In the genomic region with DNA sequence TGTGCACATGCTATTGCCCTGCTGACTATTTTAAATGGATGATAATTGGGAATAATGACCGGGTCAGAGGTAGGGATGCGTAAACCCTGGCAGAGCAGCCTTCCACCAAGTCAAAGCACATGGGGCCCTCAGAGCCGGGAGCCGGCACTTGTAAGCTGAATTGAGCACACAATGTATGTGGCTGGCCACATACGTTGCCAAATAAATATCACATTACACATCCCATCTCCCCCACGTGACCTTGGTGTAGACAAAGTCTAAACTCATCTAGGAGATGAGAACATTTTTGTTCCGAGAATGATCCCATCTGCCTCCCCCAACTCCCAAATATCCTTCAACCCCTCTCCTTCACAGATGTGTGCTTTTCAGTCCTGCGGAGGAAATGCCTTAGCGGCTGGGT, we compare ENCODE assay signal across 14 cellular contexts.
DNase-seq lines count a peak whose midpoint lies in the region; ATAC-seq, FAIRE-seq and TF ChIP-seq lines count a peak whose summit lies in the region.
"Had no signal": no experiment of that assay in that cellular context is flagged by ENCODE, and none has a peak within 500 bp of the region (broad histone marks: within the 10 kb centered on the region; RNA-seq: fewer than 3 reads in every experiment).

No MANE protein-coding gene starts in this region.

- H3K36me3 ChIP-seq in GM23338 (ENCODE audit: insufficient read depth) (no peaks in the 10 kb centered on the region), H1 (ENCODE audit: control insufficient read depth in 2 of 4, insufficient read depth in 4 of 4, low read length in 3 of 4) (no peaks in the 10 kb centered on the region), upper lobe of right lung (no peaks in the 10 kb centered on the region)

- no peak overlapping the region for H3K4ac ChIP-seq in H1 (replicated peaks; ENCODE audit: insufficient read length, low read depth, low read length)

- no peak overlapping the region for H3K18ac ChIP-seq in H1 (ENCODE audit: extremely low read depth, low read length)

- H3K4me3 Mint-ChIP-seq in GM23338 (no peak overlapping the region), Calu3 (ENCODE audit: low read depth, unreplicated experiment) (no peak overlapping the region)
- H3K4me3 Mint-ChIP-seq: CD14-positive monocyte; CD8-positive, alpha-beta T cell had no signal

- POLR2A ChIA-PET in H1 (lab: Charles Lee; ENCODE audit: partially characterized antibody): no interaction called here

- TF ChIP-seq CTCF in GM23338 (conservative IDR thresholded peaks at IDR 0.05; ENCODE audit: low read depth in 2 of 2) (no peak), H1 (IDR thresholded peaks at IDR 0.05; ENCODE audit: control extremely low read depth in 1 of 3, insufficient read depth in 1 of 3, low read depth in 1 of 3, low read length in 3 of 3) (no peak), Calu3 (IDR thresholded peaks at IDR 0.05; ENCODE audit: unreplicated experiment) (no peak), upper lobe of right lung (IDR thresholded peaks at IDR 0.05) (no peak)

- H2BK120ac ChIP-seq in H1 (replicated peaks; ENCODE audit: low read depth, low read length): no peak overlapping the region

- no peak for TF ChIP-seq POLR2A in H1 (IDR thresholded peaks at IDR 0.05; ENCODE audit: control extremely low read depth in 1 of 2, low read depth in 2 of 2, low read length in 2 of 2)

- H3K27me3 ChIP-seq in GM23338 (ENCODE audit: insufficient read depth): no peaks in the 10 kb centered on the region
- H3K27me3 ChIP-seq in H1 (replicated peaks in 1 of 4; ENCODE audit: control insufficient read depth in 3 of 4, extremely low read depth in 1 of 4, insufficient read depth in 3 of 4, low read length in 3 of 4): peaks cover 0 to 1% (median 0%) of the 10 kb centered on the region in 4 experiments; a peak in 1 of 7 replicates
- H3K27me3 ChIP-seq in upper lobe of right lung: no peaks in the 10 kb centered on the region

- H3K4me1 ChIP-seq in GM23338 (ENCODE audit: insufficient read depth) (peaks cover 37% of the 10 kb centered on the region), H1 (replicated peaks in 1 of 4; ENCODE audit: control insufficient read depth in 3 of 4, insufficient read depth in 4 of 4, low read length in 3 of 4) (peaks cover 1 to 11% (median 4%) of the 10 kb centered on the region in 4 experiments), upper lobe of right lung (no peaks in the 10 kb centered on the region)
- H3K4me1 ChIP-seq: A549 had no signal

- no peak overlapping the region for H3K27ac Mint-ChIP-seq in GM23338
- H3K27ac Mint-ChIP-seq in Calu3 (ENCODE audit: unreplicated experiment): no peak overlapping the region
- H3K27ac Mint-ChIP-seq: CD14-positive monocyte; CD8-positive, alpha-beta T cell had no signal

- H3K9me3 ChIP-seq in H1 (ENCODE audit: insufficient read depth in 2 of 2, low read depth in 1 of 2, low read length in 1 of 2): no peaks in the 10 kb centered on the region
- no peaks in the 10 kb centered on the region for H3K9me3 ChIP-seq in upper lobe of right lung
- H3K9me3 ChIP-seq: A549 had no signal

- no peak overlapping the region for H2BK5ac ChIP-seq in H1 (ENCODE audit: low read depth, low read length)

- H2BK15ac ChIP-seq in H1 (ENCODE audit: low read length): no peak overlapping the region

- H3K36me3 Mint-ChIP-seq in GM23338 (ENCODE audit: low read depth) (no peaks in the 10 kb centered on the region), Calu3 (ENCODE audit: insufficient read depth, unreplicated experiment) (no peaks in the 10 kb centered on the region)
- H3K36me3 Mint-ChIP-seq: CD14-positive monocyte; CD8-positive, alpha-beta T cell had no signal

- H3K27ac ChIP-seq in GM23338 (ENCODE audit: low read depth) (no peak overlapping the region), H1 (ENCODE audit: low read depth, low read length) (no peak overlapping the region), upper lobe of right lung (no peak overlapping the region)
- H3K27ac ChIP-seq: A549 had no signal

- H3K4me1 Mint-ChIP-seq in GM23338: peaks cover 31% of the 10 kb centered on the region
- peaks cover 7% of the 10 kb centered on the region for H3K4me1 Mint-ChIP-seq in Calu3 (ENCODE audit: low read depth, unreplicated experiment)

- no peak overlapping the region for H3K14ac ChIP-seq in H1 (ENCODE audit: insufficient read length)

- H4K5ac ChIP-seq in H1 (ENCODE audit: insufficient read length, low read depth, low read length): no peak overlapping the region

- H3K9me3 Mint-ChIP-seq in GM23338 (no peaks in the 10 kb centered on the region), Calu3 (ENCODE audit: low read depth, unreplicated experiment) (no peaks in the 10 kb centered on the region)
- H3K9me3 Mint-ChIP-seq: CD8-positive, alpha-beta T cell had no signal

- H4K91ac ChIP-seq in H1 (replicated peaks; ENCODE audit: insufficient read length, low read length): peak overlapping the region; percentile 41

- no peak overlapping the region for H3K9ac ChIP-seq in H1 (replicated peaks in 1 of 4; ENCODE audit: extremely low read depth in 1 of 4, low read depth in 3 of 4, low read length in 3 of 4)

- 95% methylated on average over 9 of the region's 9 CpGs; no CpG with 5 or more reads in 1 of the 2 experiments for WGBS in H1 (ENCODE audit: extremely low coverage in 1 of 2, insufficient coverage in 1 of 2, insufficient read length in 1 of 2, insufficient replicate concordance in 2 of 2, low coverage in 1 of 2, low lambda C conversion rate in 2 of 2, missing lambda C conversion rate in 1 of 2), 2 experiments

- H2AFZ ChIP-seq in GM23338: peak overlapping the region; percentile 39; the same call in 1 of the 2 replicates
- H2AFZ ChIP-seq in H1 (ENCODE audit: low read length): no peak overlapping the region

- CTCF ChIA-PET in H1 (lab: Charles Lee; ENCODE audit: partially characterized antibody): no interaction called here
- CTCF ChIA-PET in Calu3 (lab: Charles Lee): no interaction called here

- H3K79me1 ChIP-seq in H1 (ENCODE audit: low read depth, low read length): no peaks in the 10 kb centered on the region

- H3F3A ChIP-seq in GM23338 (replicated peaks; ENCODE audit: low read depth): no peaks in the 10 kb centered on the region

- no peak for TF ChIP-seq EP300 in Ishikawa (IDR thresholded peaks at IDR 0.05; ENCODE audit: borderline replicate concordance)
- no peak for TF ChIP-seq EP300 in H1 (IDR thresholded peaks at IDR 0.05; ENCODE audit: borderline replicate concordance in 1 of 2, low read depth in 2 of 2, low read length in 2 of 2)

- H3K4me3 ChIP-seq in GM23338 (no peak overlapping the region), H1 (ENCODE audit: extremely low read depth in 1 of 4, insufficient read depth in 2 of 4, low read depth in 3 of 4, low read length in 4 of 4) (no peak overlapping the region), upper lobe of right lung (no peak overlapping the region)
- H3K4me3 ChIP-seq: A549 had no signal

- BruUV-seq in Calu3 (replicated peaks; lab: Mats Ljungman, UMichigan): no TSS peak

- H2BK12ac ChIP-seq in H1 (ENCODE audit: low read depth, low read length): 0 out of 2 replicates have a peak overlapping the region, but pooled peaks have one; percentile 10

- no peaks in the 10 kb centered on the region; the same call in 1 of the 2 replicates for H3K23me2 ChIP-seq in H1 (ENCODE audit: low read depth, low read length)

- H4K20me1 ChIP-seq in GM23338 (replicated peaks; ENCODE audit: insufficient read depth) (no peaks in the 10 kb centered on the region), H1 (replicated peaks in 1 of 2; ENCODE audit: control insufficient read depth in 1 of 2, insufficient read depth in 2 of 2, low read length in 2 of 2) (no peaks in the 10 kb centered on the region)

- H3K4me2 ChIP-seq in GM23338: no peak overlapping the region
- no peak overlapping the region for H3K4me2 ChIP-seq in H1 (ENCODE audit: insufficient read depth in 1 of 2, low read depth in 2 of 2, low read length in 2 of 2)
- H3K4me2 ChIP-seq: A549 had no signal

- H3K9me2 ChIP-seq in GM23338 (ENCODE audit: insufficient read depth): 0 out of 2 replicates have a peak, but pooled peaks cover 2% of the 10 kb centered on the region

- H2AK5ac ChIP-seq in H1 (ENCODE audit: low read depth, low read length): no peak overlapping the region

- H4K8ac ChIP-seq in H1 (ENCODE audit: extremely low read depth, insufficient read depth, low read length): no peak overlapping the region

- TF ChIP-seq RAD21 in Ishikawa (IDR thresholded peaks at IDR 0.05; ENCODE audit: low read depth) (no peak), H1 (IDR thresholded peaks at IDR 0.05 in 1 of 2, conservative IDR thresholded peaks at IDR 0.05 in 1 of 2; ENCODE audit: low read depth in 2 of 2, low read length in 2 of 2) (no peak)

- H3K23ac ChIP-seq in H1 (ENCODE audit: insufficient read length): no peak overlapping the region

- FAIRE-seq in H1 (lab: Jason Lieb, UNC): no peak
- FAIRE-seq: A549, HepG2 had no signal

- ATAC-seq in GM23338 (no peak), upper lobe of right lung (no peak), HG03469 (IDR thresholded peaks at IDR 0.05; ENCODE audit: unreplicated experiment) (no peak)
- ATAC-seq: A549; CD8-positive, alpha-beta T cell; HepG2 had no signal

- intact Hi-C loops in Calu3 (cut with micrococcal nuclease; ENCODE audit: unreplicated experiment) (no loop called here), upper lobe of right lung (cut with DNase I) (no loop called here)

- H3K56ac ChIP-seq in H1 (replicated peaks; ENCODE audit: insufficient read length, low read depth, low read length): no peak overlapping the region

- H3K79me2 ChIP-seq in GM23338 (replicated peaks; ENCODE audit: insufficient read depth): no peaks in the 10 kb centered on the region
- H3K79me2 ChIP-seq in H1 (ENCODE audit: control insufficient read depth in 1 of 2, insufficient read depth in 2 of 2, low read length in 2 of 2): no peaks in the 10 kb centered on the region

- H3K27me3 Mint-ChIP-seq in GM23338 (ENCODE audit: insufficient read depth, low read depth, poor library complexity): no peaks in the 10 kb centered on the region
- no peaks in the 10 kb centered on the region for H3K27me3 Mint-ChIP-seq in Calu3 (ENCODE audit: unreplicated experiment)

- no peak overlapping the region for H2BK20ac ChIP-seq in H1 (ENCODE audit: low read length)

- DNase-seq in GM23338 (ENCODE audit: low spot score) (no peak), NCI-H510A treated with DMSO at 0.1 percent for 48 hours (lab: John Stamatoyannopoulos, UW) (peak; percentile 59), H1 (ENCODE audit: low read depth in 1 of 2, low spot score in 2 of 2) (no peak), Calu3 (no peak), upper lobe of right lung (no peak)
- DNase-seq: CD8-positive, alpha-beta T cell; COR-L47; H7; KBM-7 had no signal

TF ChIP-seq in H1, 55 proteins besides CTCF, POLR2A, EP300 and RAD21 (continues in another document):
- TF ChIP-seq YY1 (IDR thresholded peaks at IDR 0.05; ENCODE audit: low read depth, low read length) (no peak), BACH1 (IDR thresholded peaks at IDR 0.05; ENCODE audit: low read length) (no peak), SAP30 (IDR thresholded peaks at IDR 0.05; ENCODE audit: insufficient read depth, insufficient replicate concordance, low read length) (no peak), SP4 (IDR thresholded peaks at IDR 0.05; ENCODE audit: low read length) (no peak), CTBP2 (IDR thresholded peaks at IDR 0.05; ENCODE audit: borderline replicate concordance, insufficient read depth, insufficient read length, low read length) (no peak), ZNF274 (IDR thresholded peaks at IDR 0.05; ENCODE audit: borderline replicate concordance, extremely low read depth, low read length) (no peak), TCF12 (IDR thresholded peaks at IDR 0.05; ENCODE audit: low read depth, low read length) (no peak)
